Comparison of ENCODE assay signal across 8 cellular contexts in genomic region chr17:64028874-64029464, GRCh38. TPM values are rescaled to one million over a fixed set of nuclear protein-coding genes. Genes with fewer than 3 reads are reported as not detected.
DNase-seq lines count a peak whose midpoint lies in the region; ATAC-seq and TF ChIP-seq lines count a peak whose summit lies in the region.

No MANE protein-coding gene starts in this region.

- no peaks in the 10 kb centered on the region for H3K4me1 ChIP-seq in HEK293 (ENCODE audit: control insufficient read depth, insufficient read depth, low read length)

- peaks cover 13% of the 10 kb centered on the region for H3K4me1 Mint-ChIP-seq in endothelial cell (ENCODE audit: unreplicated experiment)
- H3K4me1 Mint-ChIP-seq in natural killer cell: peaks cover 27% of the 10 kb centered on the region in 2 donors
- H3K4me1 Mint-ChIP-seq in stimulated activated naive CD8-positive, alpha-beta T cell treated with anti-CD3 and anti-CD28 coated beads, Interleukin-15, amount 100 ng/mL, for 72 hours: peaks cover 40% of the 10 kb centered on the region

- H3K4me3 ChIP-seq in BJ (ENCODE audit: low read depth, low read length) (no peak overlapping the region), HEK293 (ENCODE audit: low read depth, low read length) (no peak overlapping the region)

- H3K36me3 ChIP-seq in BJ (ENCODE audit: control insufficient read depth, insufficient read depth, low read length): no peaks in the 10 kb centered on the region
- no peaks in the 10 kb centered on the region for H3K36me3 ChIP-seq in HEK293 (ENCODE audit: control insufficient read depth in 2 of 2, insufficient read depth in 1 of 2, low read length in 2 of 2)

- H3K36me3 Mint-ChIP-seq in endothelial cell (ENCODE audit: low read depth, unreplicated experiment): no peaks in the 10 kb centered on the region
- H3K36me3 Mint-ChIP-seq in natural killer cell: no peaks in the 10 kb centered on the region

- no peak overlapping the region for H3K27ac Mint-ChIP-seq in endothelial cell (ENCODE audit: unreplicated experiment)
- no peak overlapping the region for H3K27ac Mint-ChIP-seq in natural killer cell
- H3K27ac Mint-ChIP-seq in stimulated activated naive CD8-positive, alpha-beta T cell treated with anti-CD3 and anti-CD28 coated beads, Interleukin-15, amount 100 ng/mL, for 72 hours: no peak overlapping the region

- POLR2A ChIA-PET in BJ (lab: Charles Lee): interaction anchor here (0.9 kb wide), 1 partner anchor 105 kb away, joined by 5 read pairs; no protein-coding TSS in a partner anchor
- POLR2A ChIA-PET in HEK293 (lab: Yijun Ruan, JAX): interaction anchor here (1.0 to 1.7 kb wide), 4 partner anchors 100 to 117 kb away, joined by 3 to 5 read pairs (median 4); no protein-coding TSS in a partner anchor

- CTCF ChIA-PET in BJ (lab: Yijun Ruan, JAX): interaction anchor here (0.5 to 9.0 kb wide), 43 partner anchors 9 to 596 kb away, joined by 3 to 388 read pairs (median 6); partner anchors contain the start of genes CSHL1, ERN1, GH1 and ICAM2
- CTCF ChIA-PET in HEK293 (lab: Yijun Ruan, JAX): interaction anchor here (0.5 to 8.8 kb wide), 48 partner anchors 7 to 1265 kb away, joined by 3 to 295 read pairs (median 4); partner anchors contain the start of genes CSHL1, ERN1, GH1 and ICAM2

- H3K27me3 Mint-ChIP-seq in endothelial cell (ENCODE audit: unreplicated experiment) (no peaks in the 10 kb centered on the region), natural killer cell (ENCODE audit: low read depth in 2 of 2) (no peaks in the 10 kb centered on the region)
- H3K27me3 Mint-ChIP-seq in stimulated activated naive CD8-positive, alpha-beta T cell treated with anti-CD3 and anti-CD28 coated beads, Interleukin-15, amount 100 ng/mL, for 72 hours: no peaks in the 10 kb centered on the region

- H3K9me3 Mint-ChIP-seq in endothelial cell (ENCODE audit: unreplicated experiment) (no peaks in the 10 kb centered on the region), natural killer cell (no peaks in the 10 kb centered on the region)
- no peaks in the 10 kb centered on the region for H3K9me3 Mint-ChIP-seq in stimulated activated naive CD8-positive, alpha-beta T cell treated with anti-CD3 and anti-CD28 coated beads, Interleukin-15, amount 100 ng/mL, for 72 hours

- intact Hi-C loops in natural killer cell (cut with micrococcal nuclease): loop anchor here (1.0 to 5.0 kb wide), 3 partner anchors 104 to 233 kb away; partner anchors contain the start of gene TEX2

- H3K27me3 ChIP-seq in BJ (ENCODE audit: control insufficient read depth, insufficient read depth, low read length): no peaks in the 10 kb centered on the region

- DNase-seq in BJ (ENCODE audit: low read depth) (no peak), NK-92 (lab: John Stamatoyannopoulos, UW; ENCODE audit: unreplicated experiment) (peak; percentile 28), endothelial cell (ENCODE audit: low spot score) (peak; percentile 69), natural killer cell (peak; percentile 64)
- DNase-seq in activated CD8-positive, alpha-beta memory T cell treated with anti-CD3 and anti-CD28 coated beads for 1 hour (ENCODE audit: extremely low read depth in 1 of 2, low read depth in 1 of 2): peak; percentile 42 to 58
- DNase-seq in stimulated activated naive CD8-positive, alpha-beta T cell treated with anti-CD3 and anti-CD28 coated beads, Interleukin-15, amount 100 ng/mL, for 72 hours: peak; percentile 47 to 67

- ATAC-seq in natural killer cell (peak in 2 of 3 donors; percentile 17 to 34), GM21786 (IDR thresholded peaks at IDR 0.05; ENCODE audit: unreplicated experiment) (no peak)
- ATAC-seq in stimulated activated naive CD8-positive, alpha-beta T cell treated with anti-CD3 and anti-CD28 coated beads, Interleukin-15, amount 100 ng/mL, for 72 hours: peak; percentile 46

- H3K4me3 Mint-ChIP-seq in endothelial cell (ENCODE audit: unreplicated experiment) (no peak overlapping the region), natural killer cell (no peak overlapping the region)
- no peak overlapping the region for H3K4me3 Mint-ChIP-seq in stimulated activated naive CD8-positive, alpha-beta T cell treated with anti-CD3 and anti-CD28 coated beads, Interleukin-15, amount 100 ng/mL, for 72 hours

- no peaks in the 10 kb centered on the region for H3K9me3 ChIP-seq in HEK293 (ENCODE audit: control insufficient read depth, insufficient read depth, low read depth, low read length)

- H3K27ac ChIP-seq in HEK293 (ENCODE audit: extremely low read depth, low read depth, low read length): no peak overlapping the region

- TF ChIP-seq CTCF in BJ (IDR thresholded peaks at IDR 0.05; ENCODE audit: insufficient read depth, low read depth, low read length) (peak; percentile 80), HEK293 (tag by site-specific recombination; IDR thresholded peaks at IDR 0.05) (no peak), endothelial cell (IDR thresholded peaks at IDR 0.05; ENCODE audit: unreplicated experiment) (peak; percentile 79), natural killer cell (IDR thresholded peaks at IDR 0.05) (peak; percentile 85)

TF ChIP-seq in HEK293, 187 proteins besides CTCF, POLR2A, EP300 and RAD21:
- peak; percentile 26; the same call in 1 of the 2 replicates for TF ChIP-seq ZNF335 (tag by site-specific recombination; conservative IDR thresholded peaks at IDR 0.05)
- TF ChIP-seq, protein P1, sequence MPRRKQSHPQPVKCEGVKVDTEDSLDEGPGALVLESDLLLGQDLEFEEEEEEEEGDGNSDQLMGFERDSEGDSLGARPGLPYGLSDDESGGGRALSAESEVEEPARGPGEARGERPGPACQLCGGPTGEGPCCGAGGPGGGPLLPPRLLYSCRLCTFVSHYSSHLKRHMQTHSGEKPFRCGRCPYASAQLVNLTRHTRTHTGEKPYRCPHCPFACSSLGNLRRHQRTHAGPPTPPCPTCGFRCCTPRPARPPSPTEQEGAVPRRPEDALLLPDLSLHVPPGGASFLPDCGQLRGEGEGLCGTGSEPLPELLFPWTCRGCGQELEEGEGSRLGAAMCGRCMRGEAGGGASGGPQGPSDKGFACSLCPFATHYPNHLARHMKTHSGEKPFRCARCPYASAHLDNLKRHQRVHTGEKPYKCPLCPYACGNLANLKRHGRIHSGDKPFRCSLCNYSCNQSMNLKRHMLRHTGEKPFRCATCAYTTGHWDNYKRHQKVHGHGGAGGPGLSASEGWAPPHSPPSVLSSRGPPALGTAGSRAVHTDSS (tag by site-specific recombination; IDR thresholded peaks at IDR 0.05): no peak
- 0 out of 2 replicates have a peak, but pooled peaks have one; percentile 13 for TF ChIP-seq SP7 (tag by site-specific recombination; IDR thresholded peaks at IDR 0.05)
- 0 out of 2 replicates have a peak, but pooled peaks have one; percentile 48 for TF ChIP-seq ZNF660 (tag by site-specific recombination; IDR thresholded peaks at IDR 0.05)
- TF ChIP-seq ZNF654 (tag by site-specific recombination; IDR thresholded peaks at IDR 0.05; ENCODE audit: low read depth): peak; percentile 13

RNA-seq across cellular contexts. Expression of gene ICAM2, which starts 8.5 kb away (rescaled TPM):
- 0.91 and 1.6 TPM in 2 replicates for polyA plus RNA-seq in BJ (2011; rRNA removed)
- 1.5 TPM in 1 of 2 replicates, not detected in the other for polyA minus RNA-seq in BJ (2011; rRNA and poly(A)+ RNA removed)
- total RNA-seq in endothelial cell (ENCODE audit: unreplicated experiment): 52.1 TPM
- total RNA-seq in natural killer cell: 10 to 100 TPM; 73.2 to 91.0 (median 78.0) TPM

RNA-seq across cellular contexts. Expression of gene PRR29, which starts 30.8 kb away (rescaled TPM):
- 0.10 and 0.21 TPM in 2 replicates for polyA plus RNA-seq in BJ (2011; rRNA removed)
- polyA minus RNA-seq in BJ (2011; rRNA and poly(A)+ RNA removed): 0.28 TPM in 1 of 2 replicates, not detected in the other
- 25.3 TPM for total RNA-seq in endothelial cell (ENCODE audit: unreplicated experiment)
- total RNA-seq in natural killer cell: 1 to 10 TPM in 2 of 3 donors, under 1 TPM in 1; 0.92 to 1.6 (median 1.6) TPM

RNA-seq across cellular contexts. Expression of gene SCN4A, which starts 56.3 kb away (rescaled TPM):
- polyA plus RNA-seq in BJ (2011; rRNA removed): 0.06 TPM in 1 of 2 replicates, not detected in the other
- polyA minus RNA-seq in BJ (2011; rRNA and poly(A)+ RNA removed): not detected in 2 replicates
- total RNA-seq in endothelial cell (ENCODE audit: unreplicated experiment) (0.95 TPM), natural killer cell (under 1 TPM; 0.10 to 0.14 (median 0.14) TPM)

Comparison
In these comparisons a context has a peak if more than half of its experiments do, and no peak if none do; other contexts are left out.
1. RNA of gene PRR29, which starts 30.8 kb away (total RNA-seq): 25.3 TPM in endothelial cell (single experiment); 0.92 to 1.6 TPM in natural killer cell; every median in the first group is over 10 times any median in the second.